In the genomic region with DNA sequence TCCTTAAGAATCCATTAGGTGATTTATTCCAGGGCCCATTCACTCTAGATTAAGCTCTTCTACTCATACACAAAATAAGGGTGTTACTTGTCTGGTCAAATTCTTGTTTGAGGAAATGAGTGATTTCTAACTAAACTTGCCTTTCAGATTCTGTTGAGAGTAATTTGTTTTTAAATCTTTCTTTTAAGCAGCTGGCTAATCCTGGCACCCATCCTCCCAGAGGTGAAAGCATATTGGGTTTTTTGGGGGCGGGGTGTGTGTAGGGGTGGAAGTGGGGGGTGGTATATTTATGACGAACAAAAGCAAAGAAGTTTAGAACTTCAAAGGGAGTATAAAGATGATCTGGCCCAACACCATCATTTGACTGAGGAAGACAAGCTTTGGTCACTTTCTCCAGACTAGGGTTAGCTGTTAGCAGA, we compare ENCODE assay signal across 12 cellular contexts.
A peak's percentile ranks its signal among the peaks of the same experiment; 100 is the strongest.
DNase-seq lines count a peak whose midpoint lies in the region; ATAC-seq, FAIRE-seq and TF ChIP-seq lines count a peak whose summit lies in the region.
"Had no signal": no experiment of that assay in that cellular context is flagged by ENCODE, and none has a peak within 500 bp of the region (broad histone marks: within the 10 kb centered on the region; RNA-seq: fewer than 3 reads in every experiment).

No MANE protein-coding gene starts in this region.

- no peak overlapping the region for H3K4me3 ChIP-seq in bronchial epithelial cell (ENCODE audit: low read depth, low read length)

- no peak for FAIRE-seq in bronchial epithelial cell (lab: Jason Lieb, UNC)
- FAIRE-seq: D721Med had no signal

- no peak for TF ChIP-seq CTCF in bronchial epithelial cell (IDR thresholded peaks at IDR 0.05; ENCODE audit: insufficient read depth, low read length, severe bottlenecking)

- ATAC-seq in GM21786 (IDR thresholded peaks at IDR 0.05; ENCODE audit: unreplicated experiment) (peak; percentile 45), HG03460 (IDR thresholded peaks at IDR 0.05; ENCODE audit: unreplicated experiment) (no peak)

- DNase-seq in activated CD4-positive, alpha-beta T cell treated with anti-CD3 and anti-CD28 coated beads for 48 hours, result peak; percentile 71
- peak; percentile 57 for DNase-seq in bronchial epithelial cell (ENCODE audit: low read depth)
- DNase-seq in stimulated activated CD8-positive, alpha-beta memory T cell treated with anti-CD3 and anti-CD28 coated beads, Interleukin-4, amount 100 ng/mL, for 48 hours, result peak; percentile 67
- DNase-seq in mucosa of gallbladder (ENCODE audit: low spot score), result no peak
- no peak for DNase-seq in DMS79 (lab: John Stamatoyannopoulos, UW)
- no peak for DNase-seq in NOMO-1 treated with DMSO at 0.1 percent for 48 hours (lab: John Stamatoyannopoulos, UW; ENCODE audit: unreplicated experiment)
- DNase-seq: anterior cingulate cortex; effector CD4-positive, alpha-beta T cell; retina had no signal

- no peaks in the 10 kb centered on the region for H3K27me3 ChIP-seq in bronchial epithelial cell (ENCODE audit: control insufficient read depth, insufficient read depth, low read length)

- H3K36me3 ChIP-seq in bronchial epithelial cell (ENCODE audit: control insufficient read depth, insufficient read depth, low read length), result peaks cover 25% of the 10 kb centered on the region

Comparison
In these comparisons a context has a peak if more than half of its experiments do, and no peak if none do; other contexts are left out.
1. DNase-seq: peak in activated CD4-positive, alpha-beta T cell treated with anti-CD3 and anti-CD28 coated beads for 48 hours (single experiment), bronchial epithelial cell (single experiment) and stimulated activated CD8-positive, alpha-beta memory T cell treated with anti-CD3 and anti-CD28 coated beads, Interleukin-4, amount 100 ng/mL, for 48 hours (single experiment); none in mucosa of gallbladder (single experiment), DMS79 (single experiment) and NOMO-1 treated with DMSO at 0.1 percent for 48 hours (single experiment).